ENCODE assay signal across 10 cellular contexts in genomic region chr6:89985744-89986493, GRCh38.
DNase-seq lines count a peak whose midpoint lies in the region; ATAC-seq and TF ChIP-seq lines count a peak whose summit lies in the region.
"Had no signal": no experiment of that assay in that cellular context is flagged by ENCODE, and none has a peak within 500 bp of the region (broad histone marks: within the 10 kb centered on the region; RNA-seq: fewer than 3 reads in every experiment).

No MANE protein-coding gene starts in this region.

- TF ChIP-seq CTCF in dorsolateral prefrontal cortex (IDR thresholded peaks at IDR 0.05 in 54 of 56, conservative IDR thresholded peaks at IDR 0.05 in 2 of 56; ENCODE audit: low read depth in 1 of 56, partially characterized antibody in 56 of 56) (peak in 2 of 56 donors; percentile 9 to 18), mucosa of descending colon (IDR thresholded peaks at IDR 0.05) (no peak), Calu3 (IDR thresholded peaks at IDR 0.05; ENCODE audit: unreplicated experiment) (no peak)

- peak overlapping the region; percentile 7 to 92 (median 77) for H3K27ac ChIP-seq in dorsolateral prefrontal cortex

- no peak overlapping the region for H3K4me3 ChIP-seq in MG63
- H3K4me3 ChIP-seq in dorsolateral prefrontal cortex: peak overlapping the region in 51 of 59 donors; percentile 0 to 59 (median 32)
- no peak overlapping the region for H3K4me3 ChIP-seq in mucosa of descending colon

- no peaks in the 10 kb centered on the region for H3K36me3 Mint-ChIP-seq in Calu3 (ENCODE audit: insufficient read depth, unreplicated experiment)

- no peaks in the 10 kb centered on the region for H3K9me3 Mint-ChIP-seq in Calu3 (ENCODE audit: low read depth, unreplicated experiment)
- H3K9me3 Mint-ChIP-seq: immature natural killer cell had no signal

- H3K27me3 ChIP-seq in MG63 (no peaks in the 10 kb centered on the region; the same call in 1 of the 2 replicates), dorsolateral prefrontal cortex (no peaks in the 10 kb centered on the region)

- H3K27me3 Mint-ChIP-seq in Calu3 (ENCODE audit: unreplicated experiment): no peaks in the 10 kb centered on the region

- H3K4me1 Mint-ChIP-seq in Calu3 (ENCODE audit: low read depth, unreplicated experiment): peaks cover 32% of the 10 kb centered on the region

- H3K4me3 Mint-ChIP-seq in Calu3 (ENCODE audit: low read depth, unreplicated experiment): no peak overlapping the region
- H3K4me3 Mint-ChIP-seq: immature natural killer cell had no signal

- CTCF ChIA-PET in Calu3 (lab: Charles Lee): no interaction called here

- DNase-seq in AG08395 (ENCODE audit: low spot score) (peak; percentile 82), MG63 (peak; percentile 67), dorsolateral prefrontal cortex (peak in 8 of 10 donors; percentile 22 to 67 (median 50)), mucosa of descending colon (no peak), NOMO-1 (lab: John Stamatoyannopoulos, UW; ENCODE audit: unreplicated experiment in 2 of 2) (no peak), Calu3 (no peak)
- DNase-seq: immature natural killer cell, NCI-H2029 had no signal

- no peak overlapping the region for H3K27ac Mint-ChIP-seq in Calu3 (ENCODE audit: unreplicated experiment)

- no TSS peak for BruUV-seq in Calu3 (replicated peaks; lab: Mats Ljungman, UMichigan)

- intact Hi-C loops in dorsolateral prefrontal cortex (cut with DNase I) (loop anchor here (5.0 to 10.0 kb wide), 4 partner anchors 56 to 311 kb away; partner anchors contain the start of gene BACH2 (in 1 of the 2)), mucosa of descending colon (cut with DNase I, micrococcal nuclease) (no loop called here), Calu3 (cut with micrococcal nuclease; ENCODE audit: unreplicated experiment) (no loop called here)

- ATAC-seq in mucosa of descending colon: peak; percentile 30
- no peak for ATAC-seq in HG03432 (IDR thresholded peaks at IDR 0.05; ENCODE audit: unreplicated experiment)
- ATAC-seq in GM19351 (IDR thresholded peaks at IDR 0.05; ENCODE audit: unreplicated experiment): no peak

- H3K9me3 ChIP-seq in MG63: no peaks in the 10 kb centered on the region
- H3K9me3 ChIP-seq in mucosa of descending colon: no peaks in the 10 kb centered on the region

- H3K4me1 ChIP-seq in mucosa of descending colon (ENCODE audit: low read depth): no peaks in the 10 kb centered on the region

- H3K36me3 ChIP-seq in MG63 (no peaks in the 10 kb centered on the region), mucosa of descending colon (ENCODE audit: low read depth) (no peaks in the 10 kb centered on the region)

Comparison
In these comparisons a context has a peak if more than half of its experiments do, and no peak if none do; other contexts are left out.
1. DNase-seq: peak in AG08395 (single experiment), MG63 (single experiment) and dorsolateral prefrontal cortex (8 of 10); none in mucosa of descending colon (0 of 3), NOMO-1 (0 of 2) and Calu3 (single experiment).
2. H3K4me3 ChIP-seq: peak in dorsolateral prefrontal cortex (51 of 59); none in MG63 (single experiment) and mucosa of descending colon (single experiment).
3. intact Hi-C loops: an anchor here in dorsolateral prefrontal cortex (5.0 to 10.0 kb wide); none called in mucosa of descending colon and Calu3.